ENCODE assay signal across 18 cellular contexts in the genomic region with DNA sequence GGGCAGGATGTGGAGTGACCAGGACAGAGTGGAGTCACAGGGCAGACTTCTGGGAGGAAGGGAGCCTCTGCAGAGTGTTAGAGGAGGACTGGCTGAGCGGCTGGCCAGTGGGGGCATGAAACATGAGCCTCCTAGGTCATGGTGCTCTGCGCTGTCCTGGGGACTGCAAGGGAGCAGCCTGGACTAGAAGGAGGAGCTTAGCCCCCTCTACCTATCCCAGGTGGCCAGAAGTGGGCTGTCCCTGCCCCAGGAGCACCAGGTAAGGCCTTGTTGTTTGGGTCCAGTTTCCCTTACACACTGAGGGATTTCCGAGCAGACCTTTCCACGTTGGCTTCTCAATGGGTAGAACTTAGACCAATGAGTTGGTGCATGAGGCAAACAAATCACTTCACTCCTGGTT. TPM values are rescaled to one million over a fixed set of nuclear protein-coding genes. Genes with fewer than 3 reads are reported as not detected.
DNase-seq lines count a peak whose midpoint lies in the region; ATAC-seq, FAIRE-seq and TF ChIP-seq lines count a peak whose summit lies in the region.
"Had no signal": no experiment of that assay in that cellular context is flagged by ENCODE, and none has a peak within 500 bp of the region (broad histone marks: within the 10 kb centered on the region; RNA-seq: fewer than 3 reads in every experiment).

No MANE protein-coding gene starts in this region.

- peaks cover 48% of the 10 kb centered on the region for H3K27me3 ChIP-seq in GM23338 (ENCODE audit: insufficient read depth)
- H3K27me3 ChIP-seq in bronchial epithelial cell (ENCODE audit: control insufficient read depth, insufficient read depth, low read length): peaks cover 7% of the 10 kb centered on the region

- ATAC-seq in GM23338: peak; percentile 5; the same call in 2 of the 3 replicates
- ATAC-seq in stimulated activated naive CD8-positive, alpha-beta T cell treated with anti-CD3 and anti-CD28 coated beads, Interleukin-15, Interleukin-2, amounts not matched to agents 100 U/mL and 50 U/mL, for 24 hours: peak; percentile 12
- ATAC-seq: GM12878 had no signal

- H3F3A ChIP-seq in GM23338 (replicated peaks; ENCODE audit: low read depth): peaks cover 11% of the 10 kb centered on the region; the same call in 1 of the 2 replicates

- H3K4me3 Mint-ChIP-seq in GM23338 (no peak overlapping the region), nephron progenitor cell (peak overlapping the region; percentile 40), CD14-positive monocyte (no peak overlapping the region)
- H3K4me3 Mint-ChIP-seq: CD4-positive, alpha-beta T cell had no signal

- H3K27ac Mint-ChIP-seq in GM23338: no peak overlapping the region
- peak overlapping the region; percentile 21 for H3K27ac Mint-ChIP-seq in nephron progenitor cell
- H3K27ac Mint-ChIP-seq in CD14-positive monocyte: peak overlapping the region in 1 of 7 donors; percentile 44
- H3K27ac Mint-ChIP-seq: CD4-positive, alpha-beta T cell had no signal

- H2AFZ ChIP-seq in GM23338: no peak overlapping the region
- H2AFZ ChIP-seq: GM23248 had no signal

- no peaks in the 10 kb centered on the region; the same call in 1 of the 2 replicates for H3K9me2 ChIP-seq in GM23338 (ENCODE audit: insufficient read depth)

- no peak overlapping the region for H3K4me3 ChIP-seq in GM23338
- H3K4me3 ChIP-seq in bronchial epithelial cell (ENCODE audit: low read depth, low read length): no peak overlapping the region
- H3K4me3 ChIP-seq: BLaER1 treated with 17β-estradiol and CSF1 and Interleukin-3, amounts not matched to agents 10 nM and 100 nM; GM12878; GM23248 had no signal

- H3K4me1 ChIP-seq in GM23338 (ENCODE audit: insufficient read depth): peaks cover 43% of the 10 kb centered on the region

- H3K27me3 Mint-ChIP-seq in GM23338 (ENCODE audit: insufficient read depth, low read depth, poor library complexity) (peaks cover 52% of the 10 kb centered on the region), nephron progenitor cell (ENCODE audit: low read depth, poor library complexity) (peaks cover 8% of the 10 kb centered on the region), CD14-positive monocyte (ENCODE audit: low read depth in 3 of 3) (peaks cover 51 to 79% (median 58%) of the 10 kb centered on the region in 3 donors)

- H3K36me3 Mint-ChIP-seq in GM23338 (ENCODE audit: low read depth): no peaks in the 10 kb centered on the region
- H3K36me3 Mint-ChIP-seq in nephron progenitor cell (ENCODE audit: low read depth): no peaks in the 10 kb centered on the region
- no peaks in the 10 kb centered on the region for H3K36me3 Mint-ChIP-seq in CD14-positive monocyte

- no peaks in the 10 kb centered on the region for H3K79me2 ChIP-seq in GM23338 (replicated peaks; ENCODE audit: insufficient read depth)

- H3K9me3 Mint-ChIP-seq in GM23338 (no peaks in the 10 kb centered on the region), nephron progenitor cell (no peaks in the 10 kb centered on the region), CD14-positive monocyte (peaks cover 0 to 3% (median 0%) of the 10 kb centered on the region in 7 donors)
- H3K9me3 Mint-ChIP-seq: CD4-positive, alpha-beta T cell had no signal

- TF ChIP-seq CTCF in GM23338 (conservative IDR thresholded peaks at IDR 0.05; ENCODE audit: low read depth in 2 of 2) (no peak), bronchial epithelial cell (IDR thresholded peaks at IDR 0.05; ENCODE audit: insufficient read depth, low read length, severe bottlenecking) (no peak), nephron progenitor cell (IDR thresholded peaks at IDR 0.05) (no peak), CD14-positive monocyte (IDR thresholded peaks at IDR 0.05) (no peak)

- H3K4me1 Mint-ChIP-seq in GM23338 (peaks cover 60% of the 10 kb centered on the region), nephron progenitor cell (peaks cover 89% of the 10 kb centered on the region), CD14-positive monocyte (no peaks in the 10 kb centered on the region)

- H3K4me2 ChIP-seq in GM23338: no peak overlapping the region
- H3K4me2 ChIP-seq: BLaER1 treated with 17β-estradiol and CSF1 and Interleukin-3, amounts not matched to agents 10 nM and 100 nM had no signal

- no peak overlapping the region for H3K27ac ChIP-seq in GM23338 (ENCODE audit: low read depth)
- no peak overlapping the region for H3K27ac ChIP-seq in substantia nigra (ENCODE audit: low read depth, low read length, poor library complexity, severe bottlenecking)
- H3K27ac ChIP-seq: BLaER1 treated with 17β-estradiol and CSF1 and Interleukin-3, amounts not matched to agents 10 nM and 100 nM; GM23248; HL-60 had no signal

- H3K36me3 ChIP-seq in GM23338 (ENCODE audit: insufficient read depth): no peaks in the 10 kb centered on the region
- H3K36me3 ChIP-seq in bronchial epithelial cell (ENCODE audit: control insufficient read depth, insufficient read depth, low read length): no peaks in the 10 kb centered on the region
- H3K36me3 ChIP-seq: BLaER1 treated with 17β-estradiol and CSF1 and Interleukin-3, amounts not matched to agents 10 nM and 100 nM had no signal

- DNase-seq in GM23338 (ENCODE audit: low spot score) (no peak), bronchial epithelial cell (ENCODE audit: low read depth) (no peak), nephron progenitor cell (peak; percentile 39), OCI-M2 (lab: John Stamatoyannopoulos, UW; ENCODE audit: unreplicated experiment) (no peak), CD14-positive monocyte (ENCODE audit: low spot score) (no peak), substantia nigra (lab: John Stamatoyannopoulos, UW) (no peak)
- DNase-seq in stimulated activated naive CD8-positive, alpha-beta T cell treated with anti-CD3 and anti-CD28 coated beads, Interleukin-15, Interleukin-2, amounts not matched to agents 100 U/mL and 50 U/mL, for 24 hours: no peak
- DNase-seq: ACHN; Calu3; CD4-positive, alpha-beta T cell; DMS 273 treated with DMSO at 0.1 percent for 48 hours; GM23248; H7 had no signal

- intact Hi-C loops in CD14-positive monocyte (cut with micrococcal nuclease): no loop called here

- FAIRE-seq in bronchial epithelial cell (lab: Jason Lieb, UNC): peak; percentile 47
- FAIRE-seq: GM12878, GM18507 had no signal

- no peaks in the 10 kb centered on the region for H4K20me1 ChIP-seq in GM23338 (replicated peaks; ENCODE audit: insufficient read depth)

TF ChIP-seq in GM23338, 12 proteins besides CTCF, POLR2A, EP300 and RAD21 (continues in another document):
- no peak for TF ChIP-seq EZH2phosphoT487 (IDR thresholded peaks at IDR 0.05; ENCODE audit: unreplicated experiment)
- TF ChIP-seq CREB1 (CRISPR knock-in tag; IDR thresholded peaks at IDR 0.05; ENCODE audit: low read depth): no peak

RNA-seq across cellular contexts. Expression of gene PKNOX2, which starts 7.4 kb away (rescaled TPM):
- 0.43 and 0.83 TPM in 2 replicates for total RNA-seq in GM23338 (2014; rRNA removed; shearing (Covaris generic))
- polyA plus RNA-seq in GM23338 (2016; fragmentation: Nextera tagmentation; extraction: Ambion mirVana) (0.35 and 0.42 TPM in 2 replicates), CD14-positive monocyte (not detected)
- total RNA-seq in bronchial epithelial cell: under 0.01 TPM in 1 of 2 replicates, not detected in the other
- total RNA-seq: A172; Calu3; CD4-positive, alpha-beta T cell; GM12878 had no signal
- polyA plus RNA-seq: GM12878 had no signal
